8 cellular contexts compared by ENCODE assay signal in the genomic region with DNA sequence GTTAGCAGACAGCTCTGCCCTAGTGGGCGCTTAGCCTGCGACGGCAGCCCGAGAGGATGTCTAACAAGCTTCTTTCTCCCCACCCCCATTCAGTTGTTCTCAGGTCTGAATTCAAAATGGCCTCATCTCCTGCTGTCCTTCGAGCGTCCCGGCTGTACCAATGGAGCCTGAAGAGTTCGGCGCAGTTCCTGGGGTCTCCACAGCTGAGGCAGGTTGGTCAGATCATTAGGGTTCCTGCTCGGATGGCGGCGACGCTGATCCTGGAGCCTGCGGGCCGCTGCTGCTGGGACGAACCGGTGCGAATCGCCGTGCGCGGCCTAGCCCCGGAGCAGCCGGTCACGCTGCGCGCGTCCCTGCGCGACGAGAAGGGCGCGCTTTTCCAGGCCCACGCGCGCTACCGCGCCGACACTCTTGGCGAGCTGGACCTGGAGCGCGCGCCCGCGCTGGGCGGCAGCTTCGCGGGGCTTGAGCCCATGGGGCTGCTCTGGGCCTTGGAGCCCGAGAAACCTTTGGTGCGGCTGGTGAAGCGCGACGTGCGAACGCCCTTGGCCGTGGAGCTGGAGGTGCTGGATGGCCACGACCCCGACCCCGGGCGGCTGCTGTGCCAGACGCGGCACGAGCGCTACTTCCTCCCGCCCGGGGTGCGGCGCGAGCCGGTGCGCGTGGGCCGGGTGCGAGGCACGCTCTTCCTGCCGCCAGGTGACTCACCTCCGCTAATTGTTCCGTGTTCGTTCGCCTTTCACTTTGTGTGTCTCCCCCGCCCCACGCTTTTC. TPM values are rescaled to one million over a fixed set of nuclear protein-coding genes. Genes with fewer than 3 reads are reported as not detected.
DNase-seq lines count a peak whose midpoint lies in the region; ATAC-seq lines count a peak whose summit lies in the region.
"Not testable (repeated sequence)": the region's sequence is repeated elsewhere in the genome, so short reads cannot be mapped to it uniquely, and the experiment has no call there.

Gene ACOT2, plus strand, starts transcription at position 29 of the 773 bp plus-strand sequence. Its CDS starts 28 bp downstream, at position 57.

- CTCF ChIA-PET in naive thymus-derived CD4-positive, alpha-beta T cell (lab: Charles Lee) = interaction anchor here (0.6 to 4.6 kb wide), 6 partner anchors 37 to 618 kb away, joined by 3 to 41 read pairs (median 7); partner anchors contain the start of gene RIOX1

- peak; percentile 52 for ATAC-seq in GM21717 (IDR thresholded peaks at IDR 0.05; ENCODE audit: unreplicated experiment)
- peak; percentile 77 for ATAC-seq in naive thymus-derived CD4-positive, alpha-beta T cell

- H3K27ac ChIP-seq in naive thymus-derived CD4-positive, alpha-beta T cell (ENCODE audit: low read depth, low read length) = peak within 1 kb of the TSS; percentile 77

- intact Hi-C loops in naive thymus-derived CD4-positive, alpha-beta T cell (cut with micrococcal nuclease) = loop anchor here (1.0 to 10.0 kb wide), 12 partner anchors 23 to 515 kb away; partner anchors contain the start of genes DNAL1 (in 2 of the 2), ACOT6 (in 1 of the 2), ALDH6A1 (in 1 of the 2) and LIN52 (in 1 of the 2)

- POLR2A ChIA-PET in naive thymus-derived CD4-positive, alpha-beta T cell (lab: Charles Lee) = interaction anchor here (0.6 to 3.8 kb wide), 14 partner anchors 9 to 924 kb away, joined by 3 to 35 read pairs (median 4); partner anchors contain the start of genes ACOT4, ACOT6, BBOF1 and ENTPD5

- H3K4me3 ChIP-seq in naive thymus-derived CD4-positive, alpha-beta T cell (ENCODE audit: low read length) = peak within 1 kb of the TSS; percentile 73

- not testable (repeated sequence) for H3K36me3 ChIP-seq in naive thymus-derived CD4-positive, alpha-beta T cell (ENCODE audit: control insufficient read depth in 2 of 3, insufficient read depth in 3 of 3, low read length in 3 of 3)

- peaks cover 29 to 52% (median 44%) of the 10 kb centered on the region in 7 donors for H3K4me1 Mint-ChIP-seq in naive thymus-derived CD4-positive, alpha-beta T cell

- not testable (repeated sequence) for H3K27me3 Mint-ChIP-seq in naive thymus-derived CD4-positive, alpha-beta T cell

- H3K27ac Mint-ChIP-seq in naive thymus-derived CD4-positive, alpha-beta T cell = peak within 1 kb of the TSS; percentile 92 to 98 (median 95)

- not testable (repeated sequence) for H3K27me3 ChIP-seq in naive thymus-derived CD4-positive, alpha-beta T cell (ENCODE audit: control insufficient read depth in 2 of 2, insufficient read depth in 2 of 2, low read length in 2 of 2)

- H3K4me1 ChIP-seq in naive thymus-derived CD4-positive, alpha-beta T cell (ENCODE audit: control insufficient read depth in 2 of 2, insufficient read depth in 2 of 2, low read length in 2 of 2) = peaks cover 21% of the 10 kb centered on the region in 2 donors

- peak within 1 kb of the TSS; percentile 92 to 97 (median 94) for H3K4me3 Mint-ChIP-seq in naive thymus-derived CD4-positive, alpha-beta T cell

- H3K9me3 Mint-ChIP-seq in naive thymus-derived CD4-positive, alpha-beta T cell = not testable (repeated sequence)

- H3K9me3 ChIP-seq in naive thymus-derived CD4-positive, alpha-beta T cell (ENCODE audit: control insufficient read depth in 2 of 3, low read length in 3 of 3) = not testable (repeated sequence)

- peak; percentile 69 for DNase-seq in DMS153 treated with DMSO at 0.1 percent for 48 hours (lab: John Stamatoyannopoulos, UW; ENCODE audit: unreplicated experiment)
- peak; percentile 78 for DNase-seq in LoVo (ENCODE audit: low spot score)
- DNase-seq in SHP77 (lab: John Stamatoyannopoulos, UW) = peak; percentile 81 to 85
- peak; percentile 76 for DNase-seq in activated effector memory CD4-positive, alpha-beta T cell treated with Interleukin-2 at 50 U/mL for 16 hours
- DNase-seq in fibroblast of peridontal ligament (ENCODE audit: extremely low read depth) = peak; percentile 95
- peak; percentile 45 to 82 (median 73) for DNase-seq in naive thymus-derived CD4-positive, alpha-beta T cell
- peak; percentile 62 to 79 for DNase-seq in stimulated activated CD8-positive, alpha-beta memory T cell treated with anti-CD3 and anti-CD28 coated beads, Interleukin-7, amount 100 ng/mL, for 48 hours (ENCODE audit: extremely low read depth in 1 of 2, low read depth in 1 of 2)

- H3K36me3 Mint-ChIP-seq in naive thymus-derived CD4-positive, alpha-beta T cell = peaks cover 6 to 25% (median 20%) of the 10 kb centered on the region in 5 donors

RNA-seq across cellular contexts. Expression of gene ACOT2, which starts in this region (rescaled TPM):
- 10 to 100 TPM in 2 of 5 experiments, 1 to 10 TPM in 3; 8.8 to 15.3 (median 9.8) TPM for total RNA-seq in naive thymus-derived CD4-positive, alpha-beta T cell
- polyA plus RNA-seq in naive thymus-derived CD4-positive, alpha-beta T cell = 10 to 100 TPM; 29.1 to 36.5 TPM

Comparison
In these comparisons a context has a peak if more than half of its experiments do, and no peak if none do; other contexts are left out.
1. Peak in every context shown above with its lines: DNase-seq, ATAC-seq, H3K4me3 ChIP-seq and H3K27ac ChIP-seq.